ENCODE assay signal across 13 cellular contexts in the genomic region with DNA sequence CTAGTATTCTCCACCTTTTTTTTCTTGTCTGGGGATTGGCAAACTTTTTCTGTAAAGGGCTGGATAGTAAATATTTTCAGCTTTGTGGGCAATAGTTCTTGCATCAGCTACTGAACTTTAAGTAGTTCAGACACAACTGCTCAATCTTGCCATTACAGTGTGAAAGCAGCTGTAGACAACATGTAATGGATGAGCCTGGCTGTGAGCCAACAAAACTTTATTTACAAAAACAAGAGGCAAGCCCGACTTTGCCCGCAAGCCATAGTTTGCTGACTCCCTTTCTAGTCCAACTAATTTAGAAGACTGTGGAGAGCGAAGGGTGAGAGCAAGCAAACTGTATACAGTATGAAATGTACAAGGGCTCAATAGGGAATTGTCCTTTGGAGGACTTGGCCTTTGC.
"Had no signal": no experiment of that assay in that cellular context is flagged by ENCODE, and none has a peak within 500 bp of the region (broad histone marks: within the 10 kb centered on the region; RNA-seq: fewer than 3 reads in every experiment).

No MANE protein-coding gene starts in this region.

- H3K4me2 ChIP-seq: hepatocyte had no signal

- H3K27me3 ChIP-seq: thyroid gland, vagina had no signal

- DNase-seq: activated CD4-positive, CD25-positive, alpha-beta regulatory T cell; activated naive CD4-positive, alpha-beta T cell treated with anti-CD3 and anti-CD28 coated beads, Interleukin-2, amount 50 U/mL, for 16 hours; cortex of kidney; effector CD8-positive, alpha-beta T cell; kidney glomerular epithelial cell; naive B cell; retina; small intestine; stomach; thyroid gland had no signal

- H2AFZ ChIP-seq: hepatocyte, parathyroid adenoma had no signal

- H3K9ac ChIP-seq: parathyroid adenoma had no signal

- H3K9me3 ChIP-seq: stomach, thyroid gland, vagina had no signal

- H3K79me2 ChIP-seq: hepatocyte, parathyroid adenoma had no signal

- H3K4me1 ChIP-seq: parathyroid adenoma, vagina had no signal

- H3K4me3 ChIP-seq: hepatocyte, stomach, thyroid gland, vagina had no signal

- H3K27ac ChIP-seq: hepatocyte, parathyroid adenoma, stomach, vagina had no signal

- H3K36me3 ChIP-seq: stomach, thyroid gland, vagina had no signal
